ENCODE assay signal across 21 cellular contexts in genomic region chr5:150593593-150593992, GRCh38. TPM values are rescaled to one million over a fixed set of nuclear protein-coding genes. Genes with fewer than 3 reads are reported as not detected.
DNase-seq lines count a peak whose midpoint lies in the region; ATAC-seq and TF ChIP-seq lines count a peak whose summit lies in the region.
"Had no signal": no experiment of that assay in that cellular context is flagged by ENCODE, and none has a peak within 500 bp of the region (broad histone marks: within the 10 kb centered on the region; RNA-seq: fewer than 3 reads in every experiment).

No MANE protein-coding gene starts in this region.

- H3K27ac ChIP-seq in heart right ventricle (peak overlapping the region; percentile 3 to 90 (median 80)), right atrium auricular region (peak overlapping the region; percentile 62 to 78), psoas muscle (peak overlapping the region; percentile 30), PC-3 (ENCODE audit: low read length) (no peak overlapping the region), breast epithelium (peak overlapping the region in 1 of 2 donors; percentile 32)
- H3K27ac ChIP-seq: A549, right lobe of liver had no signal

- H2AFZ ChIP-seq in PC-3 (ENCODE audit: low read length) = no peak overlapping the region

- 48 to 56% methylated on average over 4 of the region's 4 CpGs for WGBS in heart right ventricle, 2 donors
- 61 to 69% (median 62%) methylated on average over 4 of the region's 4 CpGs for WGBS in psoas muscle, 3 donors

- intact Hi-C loops in heart right ventricle (cut with DNase I) (loop anchor here in 3 of 10 donors (5.0 kb wide), 2 partner anchors 34 to 49 kb away; partner anchors contain the start of gene SYNPO (in 2 of the 3)), left ventricle myocardium superior (cut with micrococcal nuclease) (no loop called here), psoas muscle (cut with DNase I) (loop anchor here in 1 of 2 donors (5.0 kb wide), 1 partner anchor 54 kb away; no protein-coding TSS in a partner anchor), PC-3 (cut with micrococcal nuclease) (no loop called here), breast epithelium (cut with DNase I; ENCODE audit: low total_unique reads) (loop anchor here (10.0 kb wide), 1 partner anchor 61 kb away; no protein-coding TSS in a partner anchor)

- no peak overlapping the region for H3K4me3 ChIP-seq in heart right ventricle
- H3K4me3 ChIP-seq in right atrium auricular region = no peak overlapping the region
- no peak overlapping the region for H3K4me3 ChIP-seq in psoas muscle
- no peak overlapping the region for H3K4me3 ChIP-seq in PC-3 (ENCODE audit: low read length)
- no peak overlapping the region for H3K4me3 ChIP-seq in breast epithelium
- H3K4me3 ChIP-seq: A549, right lobe of liver had no signal

- no peaks in the 10 kb centered on the region for H4K20me1 ChIP-seq in PC-3 (ENCODE audit: low read length)

- H3K27me3 ChIP-seq in heart right ventricle (no peaks in the 10 kb centered on the region), right atrium auricular region (no peaks in the 10 kb centered on the region), psoas muscle (ENCODE audit: insufficient read depth in 3 of 3, low read length in 2 of 3) (no peaks in the 10 kb centered on the region), PC-3 (ENCODE audit: low read length) (no peaks in the 10 kb centered on the region), breast epithelium (no peaks in the 10 kb centered on the region)
- H3K27me3 ChIP-seq: right lobe of liver had no signal

- no peak for TF ChIP-seq CTCF in heart right ventricle (IDR thresholded peaks at IDR 0.05)
- TF ChIP-seq CTCF in right atrium auricular region (IDR thresholded peaks at IDR 0.05) = no peak
- TF ChIP-seq CTCF in psoas muscle (IDR thresholded peaks at IDR 0.05) = no peak
- TF ChIP-seq CTCF in PC-3 (conservative IDR thresholded peaks at IDR 0.05; ENCODE audit: low read depth, low read length) = no peak
- TF ChIP-seq CTCF in breast epithelium (IDR thresholded peaks at IDR 0.05) = no peak

- H3K9ac ChIP-seq in PC-3 (ENCODE audit: low read length) = no peak overlapping the region

- TF ChIP-seq POLR2A in breast epithelium (IDR thresholded peaks at IDR 0.05) = no peak

- no peaks in the 10 kb centered on the region for H3K9me2 ChIP-seq in PC-3 (replicated peaks; ENCODE audit: low read length)

- H3K79me2 ChIP-seq in PC-3 (ENCODE audit: low read length) = no peaks in the 10 kb centered on the region

- H3K4me2 ChIP-seq in PC-3 (ENCODE audit: low read length) = no peak overlapping the region
- H3K4me2 ChIP-seq: A549 had no signal

- H3K9me3 ChIP-seq in heart right ventricle (no peaks in the 10 kb centered on the region), right atrium auricular region (no peaks in the 10 kb centered on the region), psoas muscle (no peaks in the 10 kb centered on the region), PC-3 (ENCODE audit: low read length) (no peaks in the 10 kb centered on the region), breast epithelium (no peaks in the 10 kb centered on the region)
- H3K9me3 ChIP-seq: A549, right lobe of liver had no signal

- ATAC-seq in heart right ventricle (no peak), left ventricle myocardium superior (no peak), psoas muscle (no peak), PC-3 (no peak), HG02610 (IDR thresholded peaks at IDR 0.05; ENCODE audit: unreplicated experiment) (no peak)
- ATAC-seq: A549, right lobe of liver had no signal

- H3F3A ChIP-seq in PC-3 (ENCODE audit: low read length, unreplicated experiment) = no peaks in the 10 kb centered on the region

- peaks cover 48 to 94% (median 88%) of the 10 kb centered on the region in 9 donors for H3K4me1 ChIP-seq in heart right ventricle
- H3K4me1 ChIP-seq in right atrium auricular region = peaks cover 0 to 85% of the 10 kb centered on the region in 2 donors
- peaks cover 40% of the 10 kb centered on the region for H3K4me1 ChIP-seq in psoas muscle
- H3K4me1 ChIP-seq in PC-3 (ENCODE audit: insufficient read depth, low read length) = no peaks in the 10 kb centered on the region
- peaks cover 4 to 13% of the 10 kb centered on the region in 2 donors for H3K4me1 ChIP-seq in breast epithelium
- H3K4me1 ChIP-seq: A549 had no signal

- POLR2A ChIA-PET in PC-3 (lab: Charles Lee; ENCODE audit: unreplicated experiment) = no interaction called here

- no peak for DNase-seq in heart right ventricle
- DNase-seq in left ventricle myocardium superior = no peak
- peak; percentile 80 for DNase-seq in right atrium auricular region (ENCODE audit: low spot score)
- no peak for DNase-seq in psoas muscle
- no peak for DNase-seq in PC-3
- DNase-seq in activated CD8-positive, alpha-beta memory T cell treated with anti-CD3 and anti-CD28 coated beads, Interleukin-2, amount 50 U/mL, for 4 hours = no peak
- DNase-seq in breast epithelium (ENCODE audit: low spot score in 2 of 2) = no peak
- DNase-seq: activated CD4-positive, alpha-beta T cell treated with anti-CD3 and anti-CD28 coated beads, Interleukin-2, amount 10 ng/mL, durations not matched to agents 24 days and 14 days; activated naive CD4-positive, alpha-beta T cell; endodermal cell; Kasumi-1; NCI-H1048; NCI-H2029 treated with DMSO at 0.1 percent for 48 hours; NK-92 treated with Interleukin-12 subunit alpha and Interleukin-12 subunit beta, amount 100 ng/mL, for 24 hours; occipital lobe; RPMI8226; stimulated activated naive CD4-positive, alpha-beta T cell treated with Interleukin-2 at 50 U/mL for 16 hours had no signal

- CTCF ChIA-PET in PC-3 (lab: Charles Lee) = no interaction called here

- H3K36me3 ChIP-seq in heart right ventricle (no peaks in the 10 kb centered on the region), right atrium auricular region (no peaks in the 10 kb centered on the region), psoas muscle (ENCODE audit: insufficient read depth in 1 of 2, low read depth in 1 of 2) (no peaks in the 10 kb centered on the region), PC-3 (ENCODE audit: low read depth, low read length) (no peaks in the 10 kb centered on the region), breast epithelium (no peaks in the 10 kb centered on the region)
- H3K36me3 ChIP-seq: right lobe of liver had no signal

- BruUV-seq in PC-3 (replicated peaks; lab: Mats Ljungman, UMichigan) = no TSS peak

RNA-seq across cellular contexts. Expression of gene SYNPO, which starts 46.9 kb away (rescaled TPM):
- total RNA-seq in heart right ventricle (100 to 1,000 TPM; 589 to 777 (median 703) TPM), left ventricle myocardium superior (675 TPM), right atrium auricular region (100 to 1,000 TPM; 369 to 413 TPM), psoas muscle (100 to 1,000 TPM; 447 to 745 (median 673) TPM), PC-3 (2014; rRNA removed) (5.3 and 8.4 TPM in 2 replicates), breast epithelium (10 to 100 TPM in 2 of 3 donors, 1 to 10 TPM in 1; 6.3 to 22.4 (median 15.4) TPM)
- polyA plus RNA-seq in heart right ventricle (100 to 1,000 TPM; 129 to 344 TPM), psoas muscle (100 to 1,000 TPM; 136 to 855 (median 503) TPM)
- total RNA-seq: activated CD4-positive, alpha-beta T cell treated with anti-CD3 and anti-CD28 coated beads, Interleukin-2, amount 10 ng/mL, durations not matched to agents 24 days and 14 days had no signal
- polyA plus RNA-seq: CD14-positive monocyte had no signal

Comparison
In these comparisons a context has a peak if more than half of its experiments do, and no peak if none do; other contexts are left out.
1. RNA of gene SYNPO, which starts 46.9 kb away (total RNA-seq): 447 to 745 TPM in psoas muscle, 589 to 777 TPM in heart right ventricle, 675 TPM in left ventricle myocardium superior (single experiment) and 369 to 413 TPM in right atrium auricular region; 6.3 to 22.4 TPM in breast epithelium and 5.3 to 8.4 TPM in PC-3; every median in the first group is over 10 times any median in the second.